14 cellular contexts compared by ENCODE assay signal in the genomic region with DNA sequence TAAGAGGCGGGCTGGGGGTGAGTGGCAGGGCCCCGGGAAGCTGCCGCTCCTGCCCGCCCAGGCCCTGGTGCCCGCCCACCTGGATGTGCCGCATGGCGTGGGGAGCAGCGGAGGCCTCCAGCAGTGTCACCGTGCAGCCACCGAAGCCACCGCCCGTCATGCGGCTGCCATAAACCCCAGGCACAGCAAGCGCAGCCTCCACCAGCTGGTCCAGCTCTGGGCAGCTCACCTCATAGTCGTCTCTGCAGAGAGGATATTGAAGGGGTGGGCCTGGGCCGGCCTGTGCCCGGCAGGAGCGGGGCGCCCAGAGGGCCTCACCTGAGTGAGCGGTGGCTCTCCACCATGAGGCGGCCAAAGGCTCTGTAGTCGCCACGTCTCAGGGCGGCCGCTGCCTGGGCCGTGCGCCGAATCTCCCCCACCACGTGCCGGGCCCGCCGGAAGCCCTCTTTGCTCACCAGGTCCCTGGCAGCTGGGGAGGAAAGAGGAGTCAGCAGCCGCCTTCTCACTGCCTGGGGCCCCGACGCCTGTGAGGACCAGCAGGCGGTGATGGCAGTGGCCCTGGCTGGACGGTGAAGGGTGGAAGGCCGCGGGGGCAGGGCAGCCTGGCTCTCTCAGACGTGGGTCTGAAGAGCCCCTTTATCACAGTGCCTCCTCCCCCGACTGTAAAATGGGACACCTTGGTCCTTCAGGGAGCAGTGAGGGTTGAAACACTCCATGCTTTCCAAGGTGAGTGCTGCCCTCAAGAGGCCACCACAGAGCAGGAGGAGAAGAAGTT. TPM values are rescaled to one million over a fixed set of nuclear protein-coding genes. Genes with fewer than 3 reads are reported as not detected.
DNase-seq lines count a peak whose midpoint lies in the region; ATAC-seq and TF ChIP-seq lines count a peak whose summit lies in the region.
"Had no signal": no experiment of that assay in that cellular context is flagged by ENCODE, and none has a peak within 500 bp of the region (broad histone marks: within the 10 kb centered on the region; RNA-seq: fewer than 3 reads in every experiment).

No MANE protein-coding gene starts in this region.

- peaks cover 3% of the 10 kb centered on the region for H3K36me3 Mint-ChIP-seq in endothelial cell (ENCODE audit: low read depth, unreplicated experiment)
- H3K36me3 Mint-ChIP-seq: activated naive CD8-positive, alpha-beta T cell; natural killer cell had no signal

- H3K27ac ChIP-seq in AG04450 (ENCODE audit: low read depth, low read length): no peak overlapping the region
- peak overlapping the region; percentile 30 for H3K27ac ChIP-seq in RWPE2 (ENCODE audit: poor library complexity, severe bottlenecking)
- no peak overlapping the region for H3K27ac ChIP-seq in coronary artery

- H3K27me3 Mint-ChIP-seq in endothelial cell (ENCODE audit: unreplicated experiment): peaks cover 8% of the 10 kb centered on the region
- H3K27me3 Mint-ChIP-seq: activated CD4-positive, alpha-beta memory T cell treated with anti-CD3 and anti-CD28 coated beads for 36 hours; activated naive CD8-positive, alpha-beta T cell; effector memory CD8-positive, alpha-beta T cell had no signal

- CTCF ChIA-PET in AG04450 (lab: Charles Lee): interaction anchor here (1.7 kb wide), 1 partner anchor 125 kb away, joined by 5 read pairs; a partner anchor contains a TSS

- no peak overlapping the region for H3K27ac Mint-ChIP-seq in endothelial cell (ENCODE audit: unreplicated experiment)
- H3K27ac Mint-ChIP-seq: activated CD4-positive, alpha-beta memory T cell treated with anti-CD3 and anti-CD28 coated beads for 36 hours; activated naive CD8-positive, alpha-beta T cell; effector memory CD8-positive, alpha-beta T cell; natural killer cell had no signal

- H3K4me1 Mint-ChIP-seq in endothelial cell (ENCODE audit: unreplicated experiment): peaks cover 9% of the 10 kb centered on the region

- H3K4me1 ChIP-seq in RWPE2 (ENCODE audit: insufficient read depth, poor library complexity, severe bottlenecking): no peaks in the 10 kb centered on the region

- no peak for ATAC-seq in RWPE2 (ENCODE audit: low read depth)
- ATAC-seq: effector memory CD8-positive, alpha-beta T cell; natural killer cell had no signal

- TF ChIP-seq CTCF in AG04450 (IDR thresholded peaks at IDR 0.05; ENCODE audit: low read depth, low read length) (peak; percentile 30), GM12875 (IDR thresholded peaks at IDR 0.05; ENCODE audit: borderline replicate concordance, insufficient read depth, low read depth, low read length) (peak; percentile 20; the same call in 1 of the 2 replicates), RWPE2 (IDR thresholded peaks at IDR 0.05; ENCODE audit: poor library complexity, severe bottlenecking) (peak; percentile 35), fibroblast of villous mesenchyme (IDR thresholded peaks at IDR 0.05; ENCODE audit: insufficient read depth, low read depth, low read length) (peak; percentile 31), endothelial cell (IDR thresholded peaks at IDR 0.05; ENCODE audit: unreplicated experiment) (no peak), coronary artery (IDR thresholded peaks at IDR 0.05) (no peak)

- no peaks in the 10 kb centered on the region for H3K9me3 ChIP-seq in AG04450 (ENCODE audit: control insufficient read depth, insufficient read depth, low read length)
- H3K9me3 ChIP-seq in RWPE2 (ENCODE audit: severe bottlenecking): no peaks in the 10 kb centered on the region

- no peak for DNase-seq in AG04450 (ENCODE audit: low read depth, low spot score)
- peak; percentile 73 for DNase-seq in RWPE2 (ENCODE audit: low spot score)
- DNase-seq in fibroblast of villous mesenchyme (ENCODE audit: low read depth): no peak
- DNase-seq in endothelial cell (ENCODE audit: low spot score): no peak
- no peak for DNase-seq in coronary artery (ENCODE audit: low spot score)
- DNase-seq in COLO829 (ENCODE audit: low spot score): no peak
- DNase-seq in LoVo (ENCODE audit: low spot score): no peak
- DNase-seq: activated CD4-positive, alpha-beta memory T cell treated with anti-CD3 and anti-CD28 coated beads for 36 hours; effector memory CD8-positive, alpha-beta T cell; natural killer cell; NCI-H345; stimulated activated CD4-positive, alpha-beta T cell treated with anti-CD3 and anti-CD28 coated beads, Interleukin-15, amount 100 ng/mL, for 24 hours had no signal

- no peaks in the 10 kb centered on the region for H3K9me3 Mint-ChIP-seq in endothelial cell (ENCODE audit: unreplicated experiment)
- H3K9me3 Mint-ChIP-seq: activated CD4-positive, alpha-beta memory T cell treated with anti-CD3 and anti-CD28 coated beads for 36 hours; effector memory CD8-positive, alpha-beta T cell; natural killer cell had no signal

- H3K27me3 ChIP-seq in AG04450 (ENCODE audit: control insufficient read depth, insufficient read depth, low read length) (no peaks in the 10 kb centered on the region), RWPE2 (ENCODE audit: insufficient read depth, poor library complexity, severe bottlenecking) (no peaks in the 10 kb centered on the region)

- peaks cover 56% of the 10 kb centered on the region for H3K36me3 ChIP-seq in RWPE2 (ENCODE audit: low read depth)

- no peak overlapping the region for H3K4me3 Mint-ChIP-seq in endothelial cell (ENCODE audit: unreplicated experiment)
- H3K4me3 Mint-ChIP-seq: activated CD4-positive, alpha-beta memory T cell treated with anti-CD3 and anti-CD28 coated beads for 36 hours; activated naive CD8-positive, alpha-beta T cell; effector memory CD8-positive, alpha-beta T cell; natural killer cell had no signal

- H3K4me3 ChIP-seq in AG04450 (ENCODE audit: low read depth, low read length) (no peak overlapping the region), GM12875 (ENCODE audit: low read depth, low read length) (no peak overlapping the region), RWPE2 (ENCODE audit: severe bottlenecking) (no peak overlapping the region), fibroblast of villous mesenchyme (ENCODE audit: low read depth, low read length) (no peak overlapping the region), coronary artery (no peak overlapping the region)

- POLR2A ChIA-PET in AG04450 (lab: Yijun Ruan, JAX): no interaction called here

RNA-seq across cellular contexts. Expression of a gene that starts 6.7 kb away (rescaled TPM):
- 12.4 and 16.8 TPM in 2 replicates for polyA plus RNA-seq in AG04450 (2011; rRNA removed)
- polyA minus RNA-seq in AG04450 (2011; rRNA and poly(A)+ RNA removed): 9.2 and 17.0 TPM in 2 replicates
- 36.7 and 49.3 TPM in 2 replicates for total RNA-seq in fibroblast of villous mesenchyme
- total RNA-seq in endothelial cell (ENCODE audit: unreplicated experiment): 18.0 TPM

RNA-seq across cellular contexts. Expression of a gene that starts 26.3 kb away (rescaled TPM):
- polyA plus RNA-seq in AG04450 (2011; rRNA removed): 11.1 and 11.4 TPM in 2 replicates
- 11.3 and 13.7 TPM in 2 replicates for polyA minus RNA-seq in AG04450 (2011; rRNA and poly(A)+ RNA removed)
- 19.9 and 23.5 TPM in 2 replicates for total RNA-seq in fibroblast of villous mesenchyme
- 28.8 TPM for total RNA-seq in endothelial cell (ENCODE audit: unreplicated experiment)

RNA-seq across cellular contexts. Expression of a gene that starts 37.1 kb away (rescaled TPM):
- 0.21 and 0.31 TPM in 2 replicates for polyA plus RNA-seq in AG04450 (2011; rRNA removed)
- polyA minus RNA-seq in AG04450 (2011; rRNA and poly(A)+ RNA removed): 0.61 and 1.3 TPM in 2 replicates
- total RNA-seq in fibroblast of villous mesenchyme (0.32 and 1.3 TPM in 2 replicates), endothelial cell (ENCODE audit: unreplicated experiment) (0.54 TPM)

Comparison
In these comparisons a context has a peak if more than half of its experiments do, and no peak if none do; other contexts are left out.
1. CTCF ChIP-seq: peak in AG04450 (single experiment), GM12875 (single experiment), RWPE2 (single experiment) and fibroblast of villous mesenchyme (single experiment); none in endothelial cell (single experiment) and coronary artery (single experiment).